In genomic region chr1:24020470-24020869, GRCh38 we compare ENCODE assay signal across 2 cellular contexts.
TF ChIP-seq lines count a peak whose summit lies in the region.

No MANE protein-coding gene starts in this region.

TF ChIP-seq in SK-N-SH, 30 proteins besides CTCF, POLR2A, EP300 and RAD21 (continued from another document):
- TF ChIP-seq CHD2 (IDR thresholded peaks at IDR 0.05; ENCODE audit: low read length, partially characterized antibody), result no peak
- TF ChIP-seq ZBTB33 (IDR thresholded peaks at IDR 0.05; ENCODE audit: borderline replicate concordance, low read depth), result no peak
- no peak for TF ChIP-seq REST (IDR thresholded peaks at IDR 0.05; ENCODE audit: low read depth, low read length)

TF ChIP-seq in SK-N-SH treated with all-trans-retinoic acid at 6 μM for 48 hours, 23 proteins besides CTCF, POLR2A, EP300 and RAD21 (continued from another document):
- TF ChIP-seq, protein P1, sequence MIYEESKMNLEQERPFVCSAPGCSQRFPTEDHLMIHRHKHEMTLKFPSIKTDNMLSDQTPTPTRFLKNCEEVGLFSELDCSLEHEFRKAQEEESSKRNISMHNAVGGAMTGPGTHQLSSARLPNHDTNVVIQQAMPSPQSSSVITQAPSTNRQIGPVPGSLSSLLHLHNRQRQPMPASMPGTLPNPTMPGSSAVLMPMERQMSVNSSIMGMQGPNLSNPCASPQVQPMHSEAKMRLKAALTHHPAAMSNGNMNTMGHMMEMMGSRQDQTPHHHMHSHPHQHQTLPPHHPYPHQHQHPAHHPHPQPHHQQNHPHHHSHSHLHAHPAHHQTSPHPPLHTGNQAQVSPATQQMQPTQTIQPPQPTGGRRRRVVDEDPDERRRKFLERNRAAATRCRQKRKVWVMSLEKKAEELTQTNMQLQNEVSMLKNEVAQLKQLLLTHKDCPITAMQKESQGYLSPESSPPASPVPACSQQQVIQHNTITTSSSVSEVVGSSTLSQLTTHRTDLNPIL (CRISPR knock-in tag; IDR thresholded peaks at IDR 0.05; ENCODE audit: low read depth), result no peak
- TF ChIP-seq ARNTL (CRISPR knock-in tag; IDR thresholded peaks at IDR 0.05; ENCODE audit: borderline replicate concordance, low read depth) (no peak), CSDC2 (CRISPR knock-in tag; IDR thresholded peaks at IDR 0.05) (no peak), ZNF565 (CRISPR knock-in tag; conservative IDR thresholded peaks at IDR 0.05; ENCODE audit: low read depth) (no peak), RARB (CRISPR knock-in tag; IDR thresholded peaks at IDR 0.05) (no peak), GLIS3 (CRISPR knock-in tag; IDR thresholded peaks at IDR 0.05) (no peak)
- TF ChIP-seq, protein P2, sequence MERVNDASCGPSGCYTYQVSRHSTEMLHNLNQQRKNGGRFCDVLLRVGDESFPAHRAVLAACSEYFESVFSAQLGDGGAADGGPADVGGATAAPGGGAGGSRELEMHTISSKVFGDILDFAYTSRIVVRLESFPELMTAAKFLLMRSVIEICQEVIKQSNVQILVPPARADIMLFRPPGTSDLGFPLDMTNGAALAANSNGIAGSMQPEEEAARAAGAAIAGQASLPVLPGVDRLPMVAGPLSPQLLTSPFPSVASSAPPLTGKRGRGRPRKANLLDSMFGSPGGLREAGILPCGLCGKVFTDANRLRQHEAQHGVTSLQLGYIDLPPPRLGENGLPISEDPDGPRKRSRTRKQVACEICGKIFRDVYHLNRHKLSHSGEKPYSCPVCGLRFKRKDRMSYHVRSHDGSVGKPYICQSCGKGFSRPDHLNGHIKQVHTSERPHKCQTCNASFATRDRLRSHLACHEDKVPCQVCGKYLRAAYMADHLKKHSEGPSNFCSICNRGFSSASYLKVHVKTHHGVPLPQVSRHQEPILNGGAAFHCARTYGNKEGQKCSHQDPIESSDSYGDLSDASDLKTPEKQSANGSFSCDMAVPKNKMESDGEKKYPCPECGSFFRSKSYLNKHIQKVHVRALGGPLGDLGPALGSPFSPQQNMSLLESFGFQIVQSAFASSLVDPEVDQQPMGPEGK (CRISPR knock-in tag; IDR thresholded peaks at IDR 0.05; ENCODE audit: borderline replicate concordance), result no peak
- TF ChIP-seq, protein P3, sequence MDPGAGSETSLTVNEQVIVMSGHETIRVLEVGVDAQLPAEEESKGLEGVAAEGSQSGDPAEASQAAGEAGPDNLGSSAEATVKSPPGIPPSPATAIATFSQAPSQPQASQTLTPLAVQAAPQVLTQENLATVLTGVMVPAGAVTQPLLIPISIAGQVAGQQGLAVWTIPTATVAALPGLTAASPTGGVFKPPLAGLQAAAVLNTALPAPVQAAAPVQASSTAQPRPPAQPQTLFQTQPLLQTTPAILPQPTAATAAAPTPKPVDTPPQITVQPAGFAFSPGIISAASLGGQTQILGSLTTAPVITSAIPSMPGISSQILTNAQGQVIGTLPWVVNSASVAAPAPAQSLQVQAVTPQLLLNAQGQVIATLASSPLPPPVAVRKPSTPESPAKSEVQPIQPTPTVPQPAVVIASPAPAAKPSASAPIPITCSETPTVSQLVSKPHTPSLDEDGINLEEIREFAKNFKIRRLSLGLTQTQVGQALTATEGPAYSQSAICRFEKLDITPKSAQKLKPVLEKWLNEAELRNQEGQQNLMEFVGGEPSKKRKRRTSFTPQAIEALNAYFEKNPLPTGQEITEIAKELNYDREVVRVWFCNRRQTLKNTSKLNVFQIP (CRISPR knock-in tag; IDR thresholded peaks at IDR 0.05; ENCODE audit: borderline replicate concordance, low read depth), result no peak
- TF ChIP-seq, protein P4, sequence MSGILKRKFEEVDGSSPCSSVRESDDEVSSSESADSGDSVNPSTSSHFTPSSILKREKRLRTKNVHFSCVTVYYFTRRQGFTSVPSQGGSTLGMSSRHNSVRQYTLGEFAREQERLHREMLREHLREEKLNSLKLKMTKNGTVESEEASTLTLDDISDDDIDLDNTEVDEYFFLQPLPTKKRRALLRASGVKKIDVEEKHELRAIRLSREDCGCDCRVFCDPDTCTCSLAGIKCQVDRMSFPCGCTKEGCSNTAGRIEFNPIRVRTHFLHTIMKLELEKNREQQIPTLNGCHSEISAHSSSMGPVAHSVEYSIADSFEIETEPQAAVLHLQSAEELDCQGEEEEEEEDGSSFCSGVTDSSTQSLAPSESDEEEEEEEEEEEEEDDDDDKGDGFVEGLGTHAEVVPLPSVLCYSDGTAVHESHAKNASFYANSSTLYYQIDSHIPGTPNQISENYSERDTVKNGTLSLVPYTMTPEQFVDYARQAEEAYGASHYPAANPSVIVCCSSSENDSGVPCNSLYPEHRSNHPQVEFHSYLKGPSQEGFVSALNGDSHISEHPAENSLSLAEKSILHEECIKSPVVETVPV (CRISPR knock-in tag; IDR thresholded peaks at IDR 0.05), result no peak
